In genomic region chr20:63552481-63553249, GRCh38 we compare ENCODE assay signal across 8 cellular contexts. TPM values are rescaled to one million over a fixed set of nuclear protein-coding genes. Genes with fewer than 3 reads are reported as not detected.
A peak's percentile ranks its signal among the peaks of the same experiment; 100 is the strongest.
DNase-seq lines count a peak whose midpoint lies in the region; ATAC-seq and TF ChIP-seq lines count a peak whose summit lies in the region.

No MANE protein-coding gene starts in this region.

- CTCF ChIA-PET in MCF 10A (lab: Yijun Ruan, JAX) = interaction anchor here (0.6 to 1.0 kb wide), 3 partner anchors 57 to 242 kb away, joined by 3 to 4 read pairs (median 3); no protein-coding TSS in a partner anchor

- H3K9me3 Mint-ChIP-seq in immature natural killer cell (no peaks in the 10 kb centered on the region), MCF 10A (ENCODE audit: unreplicated experiment) (no peaks in the 10 kb centered on the region)

- peak; percentile 32 for ATAC-seq in GM18505 (IDR thresholded peaks at IDR 0.05; ENCODE audit: unreplicated experiment)
- peak; percentile 36 for ATAC-seq in HG03108 (IDR thresholded peaks at IDR 0.05; ENCODE audit: unreplicated experiment)

- intact Hi-C loops in MCF 10A (cut with micrococcal nuclease) = no loop called here

- POLR2A ChIA-PET in MCF 10A (lab: Yijun Ruan, JAX) = interaction anchor here (0.6 to 1.7 kb wide), 2 partner anchors 9 to 313 kb away, joined by 4 to 6 read pairs; partner anchors contain the start of gene TPD52L2

- DNase-seq in UCSD-AML1 (lab: John Stamatoyannopoulos, UW; ENCODE audit: unreplicated experiment) (peak; percentile 69), immature natural killer cell (peak; percentile 46 to 54 (median 51)), MG63 (no peak), NCI-H2081 treated with DMSO at 0.1 percent for 48 hours (lab: John Stamatoyannopoulos, UW) (no peak), MCF 10A (ENCODE audit: unreplicated experiment) (no peak), NCI-H2227 treated with DMSO at 0.1 percent for 48 hours (lab: John Stamatoyannopoulos, UW) (no peak)

- no peaks in the 10 kb centered on the region for H3K9me3 ChIP-seq in MG63

- H3K36me3 Mint-ChIP-seq in immature natural killer cell (no peaks in the 10 kb centered on the region), MCF 10A (ENCODE audit: insufficient read depth, unreplicated experiment) (no peaks in the 10 kb centered on the region)

- BruUV-seq in MCF 10A (replicated peaks; lab: Mats Ljungman, UMichigan) = no TSS peak

- H3K4me3 Mint-ChIP-seq in immature natural killer cell (peak overlapping the region; percentile 33 to 72 (median 70)), MCF 10A (ENCODE audit: unreplicated experiment) (no peak overlapping the region)

- H3K36me3 ChIP-seq in MG63 = no peaks in the 10 kb centered on the region

- peak; percentile 20 for TF ChIP-seq POLR2A in GM18505 (IDR thresholded peaks at IDR 0.05; ENCODE audit: borderline replicate concordance, extremely low read depth, insufficient read depth, insufficient read length)

- H3K27me3 ChIP-seq in MG63 = no peaks in the 10 kb centered on the region

- H3K4me3 ChIP-seq in MG63 = no peak overlapping the region

- H3K27ac Mint-ChIP-seq in immature natural killer cell = peak overlapping the region in 5 of 6 donors; percentile 8 to 83 (median 72)
- no peak overlapping the region for H3K27ac Mint-ChIP-seq in MCF 10A (ENCODE audit: low read depth, unreplicated experiment)

- H3K4me1 Mint-ChIP-seq in immature natural killer cell = peaks cover 12 to 17% of the 10 kb centered on the region in 2 donors
- H3K4me1 Mint-ChIP-seq in MCF 10A (ENCODE audit: insufficient read depth, unreplicated experiment) = no peaks in the 10 kb centered on the region

- TF ChIP-seq CTCF in MCF 10A (IDR thresholded peaks at IDR 0.05; ENCODE audit: unreplicated experiment) = no peak

- H3K27me3 Mint-ChIP-seq in immature natural killer cell (ENCODE audit: low read depth in 3 of 3) (peaks cover 3 to 17% (median 10%) of the 10 kb centered on the region in 3 donors), MCF 10A (ENCODE audit: insufficient read depth, unreplicated experiment) (no peaks in the 10 kb centered on the region)

RNA-seq across cellular contexts. Expression of gene FNDC11, which starts 1.3 kb away (rescaled TPM):
- polyA plus RNA-seq in immature natural killer cell = not detected
- total RNA-seq in MG63 (2014; rRNA removed; shearing (Covaris generic); ENCODE audit: low replicate concordance) = not detected in 2 replicates
- 2.4 and 3.9 TPM in 2 replicates for total RNA-seq in MCF 10A (2022)

RNA-seq across cellular contexts. Expression of gene SRMS, which starts 5.1 kb away (rescaled TPM):
- not detected for polyA plus RNA-seq in immature natural killer cell
- not detected in 2 replicates for total RNA-seq in MG63 (2014; rRNA removed; shearing (Covaris generic); ENCODE audit: low replicate concordance)
- 0.81 and 1.4 TPM in 2 replicates for total RNA-seq in MCF 10A (2022)

RNA-seq across cellular contexts. Expression of gene PTK6, which starts 15.5 kb away (rescaled TPM):
- polyA plus RNA-seq in immature natural killer cell = under 1 TPM in 1 of 3 donors, not detected in 2; 0.37 TPM
- 0.23 and 8.0 TPM in 2 replicates for total RNA-seq in MG63 (2014; rRNA removed; shearing (Covaris generic); ENCODE audit: low replicate concordance)
- total RNA-seq in MCF 10A (2022) = 3.8 and 4.4 TPM in 2 replicates

RNA-seq across cellular contexts. Expression of gene HELZ2, which starts 21.4 kb away (rescaled TPM):
- polyA plus RNA-seq in immature natural killer cell = 10 to 100 TPM in 1 of 3 donors, 1 to 10 TPM in 2; 2.4 to 11.3 (median 3.7) TPM
- 26.4 and 34.4 TPM in 2 replicates for total RNA-seq in MG63 (2014; rRNA removed; shearing (Covaris generic); ENCODE audit: low replicate concordance)
- 18.1 and 24.7 TPM in 2 replicates for total RNA-seq in MCF 10A (2022)

RNA-seq across cellular contexts. Expression of gene PPDPF, which starts 32.1 kb away (rescaled TPM):
- 10 to 100 TPM; 14.9 to 84.3 (median 41.9) TPM for polyA plus RNA-seq in immature natural killer cell
- total RNA-seq in MG63 (2014; rRNA removed; shearing (Covaris generic); ENCODE audit: low replicate concordance) = 21.4 and 40.1 TPM in 2 replicates
- total RNA-seq in MCF 10A (2022) = 315 and 355 TPM in 2 replicates

Comparison
In these comparisons a context has a peak if more than half of its experiments do, and no peak if none do; other contexts are left out.
1. DNase-seq: peak in UCSD-AML1 (single experiment) and immature natural killer cell (3 of 3); none in MG63 (single experiment), NCI-H2081 treated with DMSO at 0.1 percent for 48 hours (single experiment), MCF 10A (single experiment) and NCI-H2227 treated with DMSO at 0.1 percent for 48 hours (single experiment).